16 cellular contexts compared by ENCODE assay signal in the genomic region with DNA sequence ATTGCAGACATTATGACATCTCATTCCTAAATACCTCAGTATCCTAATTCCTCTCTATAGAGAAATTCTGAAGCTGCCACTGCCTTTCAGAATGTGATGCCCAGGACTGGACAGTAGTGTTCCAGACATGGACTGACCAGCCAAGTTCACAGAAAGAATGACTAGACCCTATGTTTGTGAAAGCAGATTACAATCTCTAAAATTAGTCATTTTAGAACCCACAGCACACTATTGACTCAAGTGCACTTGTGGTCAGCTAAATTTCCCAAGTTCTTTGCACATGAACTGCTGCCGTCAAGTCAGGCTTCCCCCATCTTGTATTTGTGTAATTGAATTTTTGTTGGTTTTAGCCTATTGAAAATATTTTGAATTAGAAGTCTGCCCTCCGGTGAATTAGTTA.
DNase-seq lines count a peak whose midpoint lies in the region; FAIRE-seq and TF ChIP-seq lines count a peak whose summit lies in the region.
"Had no signal": no experiment of that assay in that cellular context is flagged by ENCODE, and none has a peak within 500 bp of the region (broad histone marks: within the 10 kb centered on the region; RNA-seq: fewer than 3 reads in every experiment).

No MANE protein-coding gene starts in this region.

- no CpG with 5 or more reads among the region's 2 CpGs for WGBS in mesenchymal stem cell

- H3K27ac ChIP-seq in mesenchymal stem cell (ENCODE audit: low read length, poor library complexity, severe bottlenecking) (no peak overlapping the region), dorsolateral prefrontal cortex (no peak overlapping the region)

- H3K18ac ChIP-seq in mesenchymal stem cell (ENCODE audit: low read depth in 1 of 2, low read length in 2 of 2): no peak overlapping the region

- H3K4me1 ChIP-seq in mesenchymal stem cell (ENCODE audit: control insufficient read depth, insufficient read depth, low read depth, low read length): no peaks in the 10 kb centered on the region

- DNase-seq in Daoy (ENCODE audit: low read depth): peak; percentile 69
- DNase-seq in MV-4-11 (lab: John Stamatoyannopoulos, UW): peak; percentile 1
- DNase-seq in bronchial epithelial cell (ENCODE audit: low read depth): peak; percentile 64
- peak; percentile 92 for DNase-seq in mesenchymal stem cell
- DNase-seq in dorsolateral prefrontal cortex: no peak
- DNase-seq in activated CD4-positive, alpha-beta T cell treated with anti-CD3 and anti-CD28 coated beads, Interleukin-2, amount 10 ng/mL, durations not matched to agents 7 days and 5 days: no peak
- DNase-seq in GM20000 (ENCODE audit: low spot score): no peak
- DNase-seq in progenitor cell of endocrine pancreas (ENCODE audit: low spot score, unreplicated experiment): no peak
- DNase-seq: activated CD8-positive, alpha-beta T cell treated with anti-CD3 and anti-CD28 coated beads for 36 hours; activated effector memory CD4-positive, alpha-beta T cell treated with Interleukin-2 at 50 U/mL for 16 hours; hypothalamus; NCI-H1436; NCI-H524 had no signal

- no peak overlapping the region for H4K91ac ChIP-seq in mesenchymal stem cell (ENCODE audit: low read length)

- H2BK12ac ChIP-seq in mesenchymal stem cell (ENCODE audit: low read length in 2 of 2): no peak overlapping the region

- no peak overlapping the region for H3K4me3 ChIP-seq in bronchial epithelial cell (ENCODE audit: low read depth, low read length)
- no peak overlapping the region for H3K4me3 ChIP-seq in mesenchymal stem cell (ENCODE audit: insufficient read depth in 1 of 2, low read depth in 1 of 2, low read length in 2 of 2)
- H3K4me3 ChIP-seq in dorsolateral prefrontal cortex: no peak overlapping the region
- H3K4me3 ChIP-seq: lung had no signal

- POLR2A ChIA-PET in activated CD4-positive, alpha-beta T cell treated with anti-CD3 and anti-CD28 coated beads, Interleukin-2, amount 10 ng/mL, durations not matched to agents 7 days and 5 days (lab: Charles Lee): no interaction called here

- no peak overlapping the region for H3K27ac Mint-ChIP-seq in activated CD4-positive, alpha-beta T cell treated with anti-CD3 and anti-CD28 coated beads, Interleukin-2, amount 10 ng/mL, durations not matched to agents 7 days and 5 days
- no peak overlapping the region for H3K27ac Mint-ChIP-seq in progenitor cell of endocrine pancreas
- H3K27ac Mint-ChIP-seq: activated CD8-positive, alpha-beta T cell treated with anti-CD3 and anti-CD28 coated beads for 36 hours; T-helper 2 cell treated with Interferon-gamma antibody and Interleukin-4, amounts not matched to agents 5 μg/mL and 100 μg/mL, for 36 hours had no signal

- no peak overlapping the region for H3K23ac ChIP-seq in mesenchymal stem cell (ENCODE audit: low read length in 2 of 2)

- no peaks in the 10 kb centered on the region for H3K4me1 Mint-ChIP-seq in activated CD4-positive, alpha-beta T cell treated with anti-CD3 and anti-CD28 coated beads, Interleukin-2, amount 10 ng/mL, durations not matched to agents 7 days and 5 days
- H3K4me1 Mint-ChIP-seq in progenitor cell of endocrine pancreas (ENCODE audit: low read depth): no peaks in the 10 kb centered on the region

- no peak overlapping the region for H3K4me2 ChIP-seq in mesenchymal stem cell (ENCODE audit: low read length, poor library complexity, severe bottlenecking)

- no peak overlapping the region for H2AK5ac ChIP-seq in mesenchymal stem cell (ENCODE audit: low read length, severe bottlenecking)

- no peaks in the 10 kb centered on the region for H3K36me3 Mint-ChIP-seq in activated CD4-positive, alpha-beta T cell treated with anti-CD3 and anti-CD28 coated beads, Interleukin-2, amount 10 ng/mL, durations not matched to agents 7 days and 5 days (ENCODE audit: low read depth)
- H3K36me3 Mint-ChIP-seq in progenitor cell of endocrine pancreas (ENCODE audit: insufficient read depth): no peaks in the 10 kb centered on the region

- H4K8ac ChIP-seq in mesenchymal stem cell (ENCODE audit: low read length): no peak overlapping the region

- H3K27me3 Mint-ChIP-seq in activated CD4-positive, alpha-beta T cell treated with anti-CD3 and anti-CD28 coated beads, Interleukin-2, amount 10 ng/mL, durations not matched to agents 7 days and 5 days: no peaks in the 10 kb centered on the region
- H3K27me3 Mint-ChIP-seq in progenitor cell of endocrine pancreas: peaks cover 12% of the 10 kb centered on the region
- H3K27me3 Mint-ChIP-seq: activated CD8-positive, alpha-beta T cell treated with anti-CD3 and anti-CD28 coated beads for 36 hours had no signal

- no peaks in the 10 kb centered on the region for H3K9me3 Mint-ChIP-seq in activated CD4-positive, alpha-beta T cell treated with anti-CD3 and anti-CD28 coated beads, Interleukin-2, amount 10 ng/mL, durations not matched to agents 7 days and 5 days
- H3K9me3 Mint-ChIP-seq in progenitor cell of endocrine pancreas (ENCODE audit: low read depth): peaks cover 6% of the 10 kb centered on the region
- H3K9me3 Mint-ChIP-seq: activated CD8-positive, alpha-beta T cell treated with anti-CD3 and anti-CD28 coated beads for 36 hours; neural crest cell; T-helper 2 cell treated with Interferon-gamma antibody and Interleukin-4, amounts not matched to agents 5 μg/mL and 100 μg/mL, for 36 hours had no signal

- H3K79me1 ChIP-seq in mesenchymal stem cell (replicated peaks; ENCODE audit: low read length, poor library complexity, severe bottlenecking): no peaks in the 10 kb centered on the region

- H3K36me3 ChIP-seq in bronchial epithelial cell (ENCODE audit: control insufficient read depth, insufficient read depth, low read length): no peaks in the 10 kb centered on the region
- no peaks in the 10 kb centered on the region for H3K36me3 ChIP-seq in mesenchymal stem cell (ENCODE audit: control insufficient read depth in 1 of 2, insufficient read depth in 2 of 2, low read depth in 1 of 2, low read length in 2 of 2)

- TF ChIP-seq CTCF in bronchial epithelial cell (IDR thresholded peaks at IDR 0.05; ENCODE audit: insufficient read depth, low read length, severe bottlenecking) (no peak), dorsolateral prefrontal cortex (IDR thresholded peaks at IDR 0.05 in 54 of 56, conservative IDR thresholded peaks at IDR 0.05 in 2 of 56; ENCODE audit: low read depth in 1 of 56, partially characterized antibody in 56 of 56) (no peak), GM20000 (IDR thresholded peaks at IDR 0.05; ENCODE audit: extremely low read depth, missing control alignments) (no peak), progenitor cell of endocrine pancreas (IDR thresholded peaks at IDR 0.05; ENCODE audit: unreplicated experiment) (no peak)

- H3K4me3 Mint-ChIP-seq in activated CD4-positive, alpha-beta T cell treated with anti-CD3 and anti-CD28 coated beads, Interleukin-2, amount 10 ng/mL, durations not matched to agents 7 days and 5 days: no peak overlapping the region
- H3K4me3 Mint-ChIP-seq in progenitor cell of endocrine pancreas (ENCODE audit: low read depth): no peak overlapping the region
- H3K4me3 Mint-ChIP-seq: activated CD8-positive, alpha-beta T cell treated with anti-CD3 and anti-CD28 coated beads for 36 hours; neural crest cell; T-helper 2 cell treated with Interferon-gamma antibody and Interleukin-4, amounts not matched to agents 5 μg/mL and 100 μg/mL, for 36 hours had no signal

- H3K9me3 ChIP-seq in mesenchymal stem cell (ENCODE audit: control insufficient read depth, low read length): no peaks in the 10 kb centered on the region

- H2BK5ac ChIP-seq in mesenchymal stem cell (ENCODE audit: low read depth, low read length, poor library complexity, severe bottlenecking): no peak overlapping the region

- no peak overlapping the region for H3K4ac ChIP-seq in mesenchymal stem cell (ENCODE audit: low read depth in 1 of 2, low read length in 2 of 2)

- H2BK15ac ChIP-seq in mesenchymal stem cell (ENCODE audit: low read depth, poor library complexity, severe bottlenecking): no peak overlapping the region

- CTCF ChIA-PET in activated CD4-positive, alpha-beta T cell treated with anti-CD3 and anti-CD28 coated beads, Interleukin-2, amount 10 ng/mL, durations not matched to agents 7 days and 5 days (lab: Charles Lee): no interaction called here

- no peak for FAIRE-seq in bronchial epithelial cell (lab: Jason Lieb, UNC)

- intact Hi-C loops in dorsolateral prefrontal cortex (cut with DNase I): no loop called here

- H2AFZ ChIP-seq in mesenchymal stem cell (ENCODE audit: low read depth, low read length): no peak overlapping the region

- no peak overlapping the region for H2BK120ac ChIP-seq in mesenchymal stem cell (ENCODE audit: low read depth, low read length)

- H3K14ac ChIP-seq in mesenchymal stem cell (ENCODE audit: low read length in 2 of 2): no peak overlapping the region

- H3K9ac ChIP-seq in mesenchymal stem cell (ENCODE audit: low read length): no peak overlapping the region

- H3K27me3 ChIP-seq in bronchial epithelial cell (ENCODE audit: control insufficient read depth, insufficient read depth, low read length): no peaks in the 10 kb centered on the region
- H3K27me3 ChIP-seq in mesenchymal stem cell (ENCODE audit: control insufficient read depth in 1 of 2, insufficient read depth in 1 of 2, low read length in 2 of 2): peaks cover 0 to 15% of the 10 kb centered on the region in 2 experiments
- peaks cover 0 to 89% (median 29%) of the 10 kb centered on the region in 45 donors for H3K27me3 ChIP-seq in dorsolateral prefrontal cortex

Comparison
In these comparisons a context has a peak if more than half of its experiments do, and no peak if none do; other contexts are left out.
1. DNase-seq: peak in Daoy (single experiment), MV-4-11 (single experiment), bronchial epithelial cell (single experiment) and mesenchymal stem cell (single experiment); none in dorsolateral prefrontal cortex (0 of 10), activated CD4-positive, alpha-beta T cell treated with anti-CD3 and anti-CD28 coated beads, Interleukin-2, amount 10 ng/mL, durations not matched to agents 7 days and 5 days (single experiment), GM20000 (single experiment) and progenitor cell of endocrine pancreas (single experiment).